Comparison of ENCODE assay signal across 17 cellular contexts in genomic region chr12:3247077-3247476, GRCh38.
DNase-seq lines count a peak whose midpoint lies in the region; ATAC-seq, FAIRE-seq and TF ChIP-seq lines count a peak whose summit lies in the region.
"Had no signal": no experiment of that assay in that cellular context is flagged by ENCODE, and none has a peak within 500 bp of the region (broad histone marks: within the 10 kb centered on the region; RNA-seq: fewer than 3 reads in every experiment).

No MANE protein-coding gene starts in this region.

- H2AFZ ChIP-seq in HepG2 (ENCODE audit: low read length) = no peak overlapping the region

- no peak for TF ChIP-seq CTCF in right atrium auricular region (IDR thresholded peaks at IDR 0.05)
- TF ChIP-seq CTCF in glutamatergic neuron (IDR thresholded peaks at IDR 0.05; ENCODE audit: partially characterized antibody, unreplicated experiment) = no peak
- TF ChIP-seq CTCF in HepG2 (CRISPR knock-in tag; IDR thresholded peaks at IDR 0.05) = no peak

- peaks cover 0 to 94% of the 10 kb centered on the region in 2 donors for H3K4me1 ChIP-seq in right atrium auricular region
- peaks cover 2% of the 10 kb centered on the region for H3K4me1 ChIP-seq in HepG2 (ENCODE audit: insufficient read depth, low read length)

- intact Hi-C loops in Right ventricle myocardium superior (cut with DNase I) = no loop called here
- intact Hi-C loops in HepG2 (cut with micrococcal nuclease; ENCODE audit: unreplicated experiment) = no loop called here

- 71% methylated on average over 7 of the region's 11 CpGs for WGBS in HepG2 (ENCODE audit: low lambda C conversion rate)

- H3K36me3 Mint-ChIP-seq in glutamatergic neuron (ENCODE audit: unreplicated experiment) = no peaks in the 10 kb centered on the region
- H3K36me3 Mint-ChIP-seq: CD14-positive monocyte had no signal

- H4K20me1 ChIP-seq in HepG2 (ENCODE audit: insufficient read depth, low read length) = peaks cover 2% of the 10 kb centered on the region; the same call in 1 of the 2 replicates

- no peak for FAIRE-seq in HepG2 (lab: Jason Lieb, UNC)
- FAIRE-seq: GM12878, H1 had no signal

- H3K27ac Mint-ChIP-seq in glutamatergic neuron (ENCODE audit: unreplicated experiment) = no peak overlapping the region

- peaks cover 50% of the 10 kb centered on the region for H3K4me1 Mint-ChIP-seq in glutamatergic neuron (ENCODE audit: low read depth, unreplicated experiment)

- POLR2A ChIA-PET in HepG2 (lab: Yijun Ruan, JAX) = no interaction called here

- H3K9me3 ChIP-seq in right atrium auricular region (no peaks in the 10 kb centered on the region), HepG2 (ENCODE audit: low read length) (no peaks in the 10 kb centered on the region)

- H3K79me2 ChIP-seq in HepG2 (ENCODE audit: insufficient read depth, low read length) = no peaks in the 10 kb centered on the region

- H3K27me3 ChIP-seq in right atrium auricular region = no peaks in the 10 kb centered on the region
- H3K27me3 ChIP-seq in HepG2 (ENCODE audit: control insufficient read depth in 1 of 2, insufficient read depth in 2 of 2, low read length in 2 of 2) = no peaks in the 10 kb centered on the region; a peak in 1 of 5 replicates

- no peak for TF ChIP-seq RAD21 in HepG2 (CRISPR knock-in tag; IDR thresholded peaks at IDR 0.05)

- H3K4me3 Mint-ChIP-seq in glutamatergic neuron (ENCODE audit: unreplicated experiment) = peak overlapping the region; percentile 25
- H3K4me3 Mint-ChIP-seq: CD14-positive monocyte had no signal

- no peak for TF ChIP-seq POLR2A in HepG2 (IDR thresholded peaks at IDR 0.05; ENCODE audit: insufficient read depth in 1 of 2, low read depth in 2 of 2, low read length in 2 of 2)

- CTCF ChIA-PET in HepG2 (lab: Yijun Ruan, JAX; ENCODE audit: low intra/inter-chr PET ratio, low total read pairs) = no interaction called here

- ATAC-seq in Right ventricle myocardium superior (ENCODE audit: poor library complexity) (no peak), HepG2 (no peak), HG02571 (IDR thresholded peaks at IDR 0.05; ENCODE audit: unreplicated experiment) (no peak)
- ATAC-seq: GM12878 had no signal

- no peak overlapping the region for H3K9ac ChIP-seq in HepG2 (ENCODE audit: insufficient read depth, low read depth, low read length)

- H3K4me3 ChIP-seq in right atrium auricular region (no peak overlapping the region), HepG2 (replicated peaks in 1 of 3; ENCODE audit: insufficient read depth in 1 of 3, low read depth in 2 of 3, low read length in 3 of 3) (no peak overlapping the region)
- H3K4me3 ChIP-seq: GM12878 had no signal

- no peak for TF ChIP-seq EP300 in HepG2 (IDR thresholded peaks at IDR 0.05; ENCODE audit: low read depth in 2 of 2, low read length in 2 of 2)
- no peak for TF ChIP-seq EP300 in HepG2 (CRISPR knock-in tag; IDR thresholded peaks at IDR 0.05; ENCODE audit: borderline replicate concordance)

- peaks cover 21% of the 10 kb centered on the region for H3K9me3 Mint-ChIP-seq in glutamatergic neuron (ENCODE audit: unreplicated experiment)

- DNase-seq in right atrium auricular region (ENCODE audit: low spot score) (no peak), Right ventricle myocardium superior (no peak), NCI-H524 (lab: John Stamatoyannopoulos, UW) (peak; percentile 69 to 85), glutamatergic neuron (no peak), HepG2 (ENCODE audit: low spot score) (no peak), NOMO-1 treated with DMSO at 0.1 percent for 48 hours (lab: John Stamatoyannopoulos, UW; ENCODE audit: unreplicated experiment) (no peak)
- DNase-seq: ACHN, EL, KBM-7, NCI-H1105 treated with DMSO at 0.1 percent for 48 hours, NCI-H187 treated with DMSO at 0.1 percent for 48 hours, OCI-M1, SIG-M5 had no signal

- no peaks in the 10 kb centered on the region for H3K36me3 ChIP-seq in right atrium auricular region
- H3K36me3 ChIP-seq in HepG2 (replicated peaks in 1 of 2; ENCODE audit: control insufficient read depth in 1 of 2, insufficient read depth in 2 of 2, low read length in 2 of 2) = peaks cover 0 to 2% of the 10 kb centered on the region in 2 experiments; a peak in 1 of 5 replicates

- BruUV-seq in HepG2 (replicated peaks; lab: Mats Ljungman, UMichigan) = no TSS peak

- in situ Hi-C loops in HepG2 (cut with HindIII; ENCODE audit: extremely low pct_ligation_motif_present, low pct_unique_long_range_greater_than_20kb) = no loop called here

- peaks cover 27% of the 10 kb centered on the region for H3K27me3 Mint-ChIP-seq in glutamatergic neuron (ENCODE audit: unreplicated experiment)

- H3K4me2 ChIP-seq in HepG2 (ENCODE audit: low read depth, low read length) = no peak overlapping the region

- H3K27ac ChIP-seq in right atrium auricular region = peak overlapping the region; percentile 91 to 97
- no peak overlapping the region for H3K27ac ChIP-seq in HepG2 (ENCODE audit: extremely low read length, insufficient read depth, low read length)

TF ChIP-seq in HepG2, 621 proteins besides CTCF, POLR2A, EP300 and RAD21 (continues in another document):
- TF ChIP-seq MTA3 (CRISPR knock-in tag; IDR thresholded peaks at IDR 0.05) (no peak), ZNF747 (CRISPR knock-in tag; IDR thresholded peaks at IDR 0.05; ENCODE audit: borderline replicate concordance) (no peak), SKI (IDR thresholded peaks at IDR 0.05; ENCODE audit: partially characterized antibody) (no peak), NONO (IDR thresholded peaks at IDR 0.05) (no peak), NONO (CRISPR knock-in tag; conservative IDR thresholded peaks at IDR 0.05) (no peak), ZSCAN30 (CRISPR knock-in tag; IDR thresholded peaks at IDR 0.05) (no peak), ZSCAN9 (CRISPR knock-in tag; IDR thresholded peaks at IDR 0.05; ENCODE audit: borderline replicate concordance) (no peak), ZNF660 (CRISPR knock-in tag; IDR thresholded peaks at IDR 0.05; ENCODE audit: borderline replicate concordance, low read depth) (no peak), HMGXB4 (CRISPR knock-in tag; IDR thresholded peaks at IDR 0.05; ENCODE audit: borderline replicate concordance in 1 of 2, low read depth in 1 of 2) (no peak), ZNF546 (CRISPR knock-in tag; conservative IDR thresholded peaks at IDR 0.05) (no peak), ZNF335 (CRISPR knock-in tag; IDR thresholded peaks at IDR 0.05) (no peak)

Comparison
In these comparisons a context has a peak if more than half of its experiments do, and no peak if none do; other contexts are left out.
1. DNase-seq: peak in NCI-H524 (2 of 2); none in right atrium auricular region (single experiment), Right ventricle myocardium superior (single experiment), glutamatergic neuron (single experiment), HepG2 (single experiment) and NOMO-1 treated with DMSO at 0.1 percent for 48 hours (single experiment).